10 cellular contexts compared by ENCODE assay signal in genomic region chr17:78723957-78724356, GRCh38. TPM values are rescaled to one million over a fixed set of nuclear protein-coding genes. Genes with fewer than 3 reads are reported as not detected.
DNase-seq lines count a peak whose midpoint lies in the region; ATAC-seq and TF ChIP-seq lines count a peak whose summit lies in the region.
"Had no signal": no experiment of that assay in that cellular context is flagged by ENCODE, and none has a peak within 500 bp of the region (broad histone marks: within the 10 kb centered on the region; RNA-seq: fewer than 3 reads in every experiment).

No MANE protein-coding gene starts in this region.

- WGBS in HUES64, result 57% methylated on average over 8 of the region's 8 CpGs
- no CpG with 5 or more reads among the region's 8 CpGs for WGBS in neuronal stem cell (ENCODE audit: extremely low coverage in 2 of 2, insufficient read length in 2 of 2, insufficient replicate concordance in 1 of 2), 2 donors

- no peak for TF ChIP-seq CTCF in CD8-positive, alpha-beta T cell (IDR thresholded peaks at IDR 0.05)
- TF ChIP-seq CTCF in dorsolateral prefrontal cortex (IDR thresholded peaks at IDR 0.05 in 54 of 56, conservative IDR thresholded peaks at IDR 0.05 in 2 of 56; ENCODE audit: low read depth in 1 of 56, partially characterized antibody in 56 of 56), result no peak

- no peak overlapping the region for H3K4me3 ChIP-seq in CD8-positive, alpha-beta T cell (ENCODE audit: low read depth, low read length)
- peak overlapping the region; percentile 61 for H3K4me3 ChIP-seq in HUES64 (ENCODE audit: low read length)
- H3K4me3 ChIP-seq in dorsolateral prefrontal cortex, result peak overlapping the region; percentile 21 to 93 (median 78)
- H3K4me3 ChIP-seq in neuronal stem cell (ENCODE audit: low read length in 2 of 2), result peak overlapping the region in 1 of 2 donors; percentile 56

- no peak overlapping the region for H3K27ac ChIP-seq in CD8-positive, alpha-beta T cell (ENCODE audit: low read depth, low read length)
- no peak overlapping the region for H3K27ac ChIP-seq in HUES64 (ENCODE audit: low read depth, low read length)
- peak overlapping the region; percentile 86 to 99 (median 97) for H3K27ac ChIP-seq in dorsolateral prefrontal cortex
- H3K27ac ChIP-seq in neuronal stem cell (replicated peaks; ENCODE audit: low read length), result no peak overlapping the region

- H2AFZ ChIP-seq in neuronal stem cell (ENCODE audit: low read length), result no peak overlapping the region

- no peak overlapping the region for H2BK5ac ChIP-seq in neuronal stem cell (ENCODE audit: low read length)

- H3K36me3 ChIP-seq in CD8-positive, alpha-beta T cell (ENCODE audit: insufficient read depth, low read length), result no peaks in the 10 kb centered on the region
- H3K36me3 ChIP-seq in HUES64 (ENCODE audit: insufficient read depth, low read length) (no peaks in the 10 kb centered on the region), neuronal stem cell (replicated peaks in 1 of 2; ENCODE audit: control insufficient read depth in 2 of 2, insufficient read depth in 2 of 2, low read length in 2 of 2) (no peaks in the 10 kb centered on the region)

- H3K14ac ChIP-seq in neuronal stem cell (ENCODE audit: low read length), result no peak overlapping the region

- H3K23ac ChIP-seq in neuronal stem cell (ENCODE audit: low read depth, low read length, poor library complexity), result no peak overlapping the region

- no peaks in the 10 kb centered on the region for H3K27me3 Mint-ChIP-seq in CD8-positive, alpha-beta T cell (ENCODE audit: low read depth)

- H4K91ac ChIP-seq in neuronal stem cell (ENCODE audit: low read depth, low read length, poor library complexity), result no peak overlapping the region

- peaks cover 92% of the 10 kb centered on the region for H3K4me1 Mint-ChIP-seq in CD8-positive, alpha-beta T cell (ENCODE audit: low read depth)

- POLR2A ChIA-PET in CD8-positive, alpha-beta T cell (lab: Charles Lee), result interaction anchor here (0.9 to 2.1 kb wide), 2 partner anchors 15 to 17 kb away, joined by 3 to 5 read pairs; no protein-coding TSS in a partner anchor

- no peak overlapping the region for H2BK12ac ChIP-seq in neuronal stem cell (ENCODE audit: low read length)

- no peak overlapping the region for H4K8ac ChIP-seq in neuronal stem cell (ENCODE audit: low read depth, low read length)

- DNase-seq in CD8-positive, alpha-beta T cell, result no peak
- DNase-seq in dorsolateral prefrontal cortex (no peak), neuronal stem cell (ENCODE audit: low spot score) (no peak), UCSD-AML1 (lab: John Stamatoyannopoulos, UW; ENCODE audit: unreplicated experiment) (no peak), LoVo (ENCODE audit: low spot score) (no peak)
- DNase-seq: DMS79; stimulated activated CD4-positive, alpha-beta T cell treated with anti-CD3 and anti-CD28 coated beads, Interleukin-4, amount 100 ng/mL, for 4 hours had no signal

- H3K4me3 Mint-ChIP-seq in CD8-positive, alpha-beta T cell, result peak overlapping the region; percentile 53

- peak overlapping the region; percentile 70 for H3K27ac Mint-ChIP-seq in CD8-positive, alpha-beta T cell

- no peaks in the 10 kb centered on the region for H3K27me3 ChIP-seq in CD8-positive, alpha-beta T cell (ENCODE audit: insufficient read depth, low read length)
- no peaks in the 10 kb centered on the region for H3K27me3 ChIP-seq in HUES64 (ENCODE audit: insufficient read depth, low read length)
- H3K27me3 ChIP-seq in dorsolateral prefrontal cortex, result no peaks in the 10 kb centered on the region
- H3K27me3 ChIP-seq in neuronal stem cell (ENCODE audit: control insufficient read depth in 3 of 3, insufficient read depth in 3 of 3, low read depth in 1 of 3, low read length in 3 of 3), result no peaks in the 10 kb centered on the region

- H3K9me3 ChIP-seq in CD8-positive, alpha-beta T cell (ENCODE audit: low read length), result no peaks in the 10 kb centered on the region
- no peaks in the 10 kb centered on the region for H3K9me3 ChIP-seq in HUES64 (ENCODE audit: insufficient read depth, low read depth, low read length)
- no peaks in the 10 kb centered on the region for H3K9me3 ChIP-seq in neuronal stem cell (replicated peaks in 1 of 2; ENCODE audit: control insufficient read depth in 2 of 2, insufficient read depth in 1 of 2, low read depth in 1 of 2, low read length in 2 of 2)

- H2AK5ac ChIP-seq in neuronal stem cell (ENCODE audit: low read depth, low read length), result no peak overlapping the region

- peaks cover 97% of the 10 kb centered on the region for H3K4me1 ChIP-seq in CD8-positive, alpha-beta T cell (ENCODE audit: insufficient read depth, low read length)
- H3K4me1 ChIP-seq in HUES64 (ENCODE audit: insufficient read depth, low read length) (peaks cover 31% of the 10 kb centered on the region), neuronal stem cell (ENCODE audit: control insufficient read depth in 2 of 2, insufficient read depth in 1 of 2, low read depth in 1 of 2, low read length in 2 of 2) (peaks cover 27 to 31% of the 10 kb centered on the region in 2 donors)

- intact Hi-C loops in CD8-positive, alpha-beta T cell (cut with DNase I, micrococcal nuclease), result no loop called here
- intact Hi-C loops in dorsolateral prefrontal cortex (cut with DNase I), result loop anchor here in 1 of 2 donors (1.0 kb wide), 2 partner anchors 21 to 57 kb away; no protein-coding TSS in a partner anchor

- H3K9me3 Mint-ChIP-seq in CD8-positive, alpha-beta T cell, result no peaks in the 10 kb centered on the region

- H3K9ac ChIP-seq in HUES64 (ENCODE audit: low read depth, low read length), result no peak overlapping the region
- H3K9ac ChIP-seq in neuronal stem cell (ENCODE audit: low read depth, low read length, poor library complexity), result peak overlapping the region; percentile 67

- H3K4ac ChIP-seq in neuronal stem cell (ENCODE audit: low read length), result no peak overlapping the region

- H3K79me1 ChIP-seq in neuronal stem cell (ENCODE audit: low read depth, low read length), result no peaks in the 10 kb centered on the region

- ATAC-seq in CD8-positive, alpha-beta T cell, result no peak
- no peak for ATAC-seq in GM18870 (IDR thresholded peaks at IDR 0.05; ENCODE audit: unreplicated experiment)
- no peak for ATAC-seq in HG03469 (IDR thresholded peaks at IDR 0.05; ENCODE audit: unreplicated experiment)

- H3K4me2 ChIP-seq in neuronal stem cell (ENCODE audit: insufficient read depth, low read length, poor library complexity, severe bottlenecking), result peak overlapping the region; percentile 86

- peak overlapping the region; percentile 40 for H3K18ac ChIP-seq in neuronal stem cell (ENCODE audit: low read length)

- H2BK15ac ChIP-seq in neuronal stem cell (ENCODE audit: low read length), result no peak overlapping the region

- H3K36me3 Mint-ChIP-seq in CD8-positive, alpha-beta T cell, result peaks cover 39% of the 10 kb centered on the region

- CTCF ChIA-PET in CD8-positive, alpha-beta T cell (lab: Charles Lee), result interaction anchor here (7.1 kb wide), 1 partner anchor 15 kb away, joined by 36 read pairs; no protein-coding TSS in a partner anchor

- H2BK120ac ChIP-seq in neuronal stem cell (ENCODE audit: low read depth, low read length), result no peak overlapping the region

RNA-seq across cellular contexts. Expression of gene CYTH1, which starts 58.1 kb away (rescaled TPM):
- 100 to 1,000 TPM; 475 to 490 TPM for total RNA-seq in CD8-positive, alpha-beta T cell
- 8.5 TPM for polyA plus RNA-seq in HUES64 (2013, experiment 1 of 2)
- polyA plus RNA-seq in HUES64 (2013, experiment 2 of 2), result 10.0 TPM
- 100 to 1,000 TPM in 67 of 120 experiments, 10 to 100 TPM in 53; 70.0 to 339 (median 108) TPM for total RNA-seq in dorsolateral prefrontal cortex
- polyA plus RNA-seq in neuronal stem cell (2013, experiment 1 of 2), result 13.3 TPM
- 13.8 TPM for polyA plus RNA-seq in neuronal stem cell (2013, experiment 2 of 2)

Comparison
In these comparisons a context has a peak if more than half of its experiments do, and no peak if none do; other contexts are left out.
1. H3K27ac ChIP-seq: peak in dorsolateral prefrontal cortex (59 of 59); none in CD8-positive, alpha-beta T cell (single experiment), HUES64 (single experiment) and neuronal stem cell (single experiment).